Comparison of ENCODE assay signal across 18 cellular contexts in the genomic region with DNA sequence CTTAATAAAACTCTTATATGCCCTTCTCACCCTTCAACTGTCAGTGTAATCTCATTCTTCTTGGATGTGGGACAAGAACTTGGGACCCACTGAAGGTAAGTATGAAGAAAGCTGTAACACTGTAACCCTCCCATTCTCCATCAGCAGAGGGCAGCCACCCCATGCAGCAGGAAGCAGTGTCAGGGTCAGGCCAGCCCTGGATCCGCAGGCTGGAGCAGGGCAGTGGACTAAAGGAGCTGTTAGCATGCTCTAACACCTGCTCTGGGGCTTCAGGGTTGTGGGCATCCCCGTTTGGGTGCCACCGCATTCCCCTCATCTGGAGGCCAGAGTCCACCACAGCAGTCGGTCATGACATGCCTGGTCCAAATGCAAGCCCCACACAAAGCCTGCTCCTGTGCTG.
A peak's percentile ranks its signal among the peaks of the same experiment; 100 is the strongest.
DNase-seq lines count a peak whose midpoint lies in the region; ATAC-seq and TF ChIP-seq lines count a peak whose summit lies in the region.
"Had no signal": no experiment of that assay in that cellular context is flagged by ENCODE, and none has a peak within 500 bp of the region (broad histone marks: within the 10 kb centered on the region; RNA-seq: fewer than 3 reads in every experiment).

No MANE protein-coding gene starts in this region.

- CTCF ChIA-PET in activated naive CD4-positive, alpha-beta T cell treated with anti-CD3 and anti-CD28 coated beads, Interleukin-2, amount 10 ng/mL, durations not matched to agents 7 days and 5 days (lab: Charles Lee): no interaction called here

- peaks cover 66% of the 10 kb centered on the region for H3K4me1 Mint-ChIP-seq in dendritic cell treated with granulocyte-macrophage colony-stimulating factor and Interleukin-4, amounts not matched to agents 40 ng/mL and 50 ng/mL, for 4 days (ENCODE audit: low read depth)
- H3K4me1 Mint-ChIP-seq in activated naive CD4-positive, alpha-beta T cell treated with anti-CD3 and anti-CD28 coated beads, Interleukin-2, amount 10 ng/mL, durations not matched to agents 7 days and 5 days: no peaks in the 10 kb centered on the region

- H3K4me1 ChIP-seq in DND-41 (ENCODE audit: insufficient read depth, low read length): peaks cover 3% of the 10 kb centered on the region; the same call in 1 of the 2 replicates
- H3K4me1 ChIP-seq in sigmoid colon: peaks cover 0 to 14% (median 7%) of the 10 kb centered on the region in 4 donors
- H3K4me1 ChIP-seq in breast epithelium: no peaks in the 10 kb centered on the region

- no peaks in the 10 kb centered on the region for H3K36me3 Mint-ChIP-seq in dendritic cell treated with granulocyte-macrophage colony-stimulating factor and Interleukin-4, amounts not matched to agents 40 ng/mL and 50 ng/mL, for 4 days (ENCODE audit: low read depth)
- peaks cover 3% of the 10 kb centered on the region for H3K36me3 Mint-ChIP-seq in activated naive CD4-positive, alpha-beta T cell treated with anti-CD3 and anti-CD28 coated beads, Interleukin-2, amount 10 ng/mL, durations not matched to agents 7 days and 5 days

- peaks cover 7% of the 10 kb centered on the region for H3K27me3 Mint-ChIP-seq in dendritic cell treated with granulocyte-macrophage colony-stimulating factor and Interleukin-4, amounts not matched to agents 40 ng/mL and 50 ng/mL, for 4 days
- H3K27me3 Mint-ChIP-seq in activated naive CD4-positive, alpha-beta T cell treated with anti-CD3 and anti-CD28 coated beads, Interleukin-2, amount 10 ng/mL, durations not matched to agents 7 days and 5 days: peaks cover 18% of the 10 kb centered on the region
- H3K27me3 Mint-ChIP-seq: B cell; CD4-positive, alpha-beta memory T cell had no signal

- no peaks in the 10 kb centered on the region for H3F3A ChIP-seq in neural cell (ENCODE audit: insufficient read depth, low read length, poor library complexity, severe bottlenecking)

- peak overlapping the region; percentile 41 for H3K27ac Mint-ChIP-seq in dendritic cell treated with granulocyte-macrophage colony-stimulating factor and Interleukin-4, amounts not matched to agents 40 ng/mL and 50 ng/mL, for 4 days
- H3K27ac Mint-ChIP-seq in activated naive CD4-positive, alpha-beta T cell treated with anti-CD3 and anti-CD28 coated beads, Interleukin-2, amount 10 ng/mL, durations not matched to agents 7 days and 5 days: no peak overlapping the region
- H3K27ac Mint-ChIP-seq: B cell had no signal

- H3K27me3 ChIP-seq in DND-41 (ENCODE audit: insufficient read depth, low read length, poor library complexity): no peaks in the 10 kb centered on the region
- no peaks in the 10 kb centered on the region for H3K27me3 ChIP-seq in neural cell (ENCODE audit: insufficient read depth, low read depth, low read length)
- H3K27me3 ChIP-seq in sigmoid colon: no peaks in the 10 kb centered on the region
- no peaks in the 10 kb centered on the region for H3K27me3 ChIP-seq in breast epithelium

- peaks cover 47% of the 10 kb centered on the region for H4K20me1 ChIP-seq in DND-41 (ENCODE audit: insufficient read depth, low read length)
- H4K20me1 ChIP-seq in neural cell (ENCODE audit: insufficient read depth): no peaks in the 10 kb centered on the region

- DNase-seq in DND-41 (no peak), HFF-Myc (ENCODE audit: extremely low read depth, low read depth) (no peak), Ammon's horn (ENCODE audit: low spot score) (no peak), sigmoid colon (no peak), breast epithelium (ENCODE audit: low spot score in 2 of 2) (no peak)
- DNase-seq in activated naive CD4-positive, alpha-beta T cell treated with anti-CD3 and anti-CD28 coated beads, Interleukin-2, amount 10 ng/mL, durations not matched to agents 7 days and 5 days: no peak
- DNase-seq: Calu3; CD4-positive, alpha-beta memory T cell; DMS79; NCI-H1417; NCI-H187 treated with DMSO at 0.1 percent for 48 hours; NCI-H69; OCI-M1; SHP77 treated with DMSO at 0.1 percent for 48 hours had no signal

- TF ChIP-seq RAD21 in neural cell (conservative IDR thresholded peaks at IDR 0.05): peak; percentile 53

- peaks cover 7% of the 10 kb centered on the region for H3K9me3 Mint-ChIP-seq in dendritic cell treated with granulocyte-macrophage colony-stimulating factor and Interleukin-4, amounts not matched to agents 40 ng/mL and 50 ng/mL, for 4 days
- peaks cover 15% of the 10 kb centered on the region for H3K9me3 Mint-ChIP-seq in activated naive CD4-positive, alpha-beta T cell treated with anti-CD3 and anti-CD28 coated beads, Interleukin-2, amount 10 ng/mL, durations not matched to agents 7 days and 5 days

- TF ChIP-seq CTCF in DND-41 (IDR thresholded peaks at IDR 0.05; ENCODE audit: borderline replicate concordance, extremely low read depth, low read length, poor library complexity, severe bottlenecking) (no peak), HFF-Myc (IDR thresholded peaks at IDR 0.05; ENCODE audit: low read depth, low read length, missing control alignments) (peak; percentile 3), neural cell (IDR thresholded peaks at IDR 0.05; ENCODE audit: poor library complexity, severe bottlenecking) (peak; percentile 47), sigmoid colon (IDR thresholded peaks at IDR 0.05) (no peak), breast epithelium (IDR thresholded peaks at IDR 0.05) (no peak)

- H2AFZ ChIP-seq in DND-41 (ENCODE audit: low read depth, low read length): no peak overlapping the region
- H2AFZ ChIP-seq in neural cell (ENCODE audit: low read depth, low read length): no peak overlapping the region

- TF ChIP-seq POLR2A in sigmoid colon (IDR thresholded peaks at IDR 0.05) (no peak), breast epithelium (IDR thresholded peaks at IDR 0.05) (no peak)

- H3K9me3 ChIP-seq in DND-41 (ENCODE audit: insufficient read depth, low read length, severe bottlenecking) (peaks cover 20% of the 10 kb centered on the region), neural cell (ENCODE audit: low read length) (no peaks in the 10 kb centered on the region), sigmoid colon (peaks cover 0 to 3% (median 0%) of the 10 kb centered on the region in 4 donors), breast epithelium (peaks cover 5 to 7% of the 10 kb centered on the region in 2 donors)

- H3K9me2 ChIP-seq in neural cell (ENCODE audit: insufficient read depth, low read length): no peaks in the 10 kb centered on the region

- H3K27ac ChIP-seq in DND-41 (ENCODE audit: low read length) (0 out of 2 replicates have a peak overlapping the region, but pooled peaks have one; percentile 4), neural cell (ENCODE audit: low read length) (no peak overlapping the region), sigmoid colon (no peak overlapping the region), breast epithelium (no peak overlapping the region)

- no peak for TF ChIP-seq EP300 in neural cell (conservative IDR thresholded peaks at IDR 0.05; ENCODE audit: poor library complexity, severe bottlenecking)
- TF ChIP-seq EP300 in sigmoid colon (IDR thresholded peaks at IDR 0.05): no peak

- intact Hi-C loops in dendritic cell treated with granulocyte-macrophage colony-stimulating factor and Interleukin-4, amounts not matched to agents 40 ng/mL and 50 ng/mL, for 4 days (cut with micrococcal nuclease): no loop called here
- intact Hi-C loops in sigmoid colon (cut with DNase I): no loop called here
- intact Hi-C loops in breast epithelium (cut with DNase I; ENCODE audit: low total_unique reads): no loop called here

- no peak overlapping the region for H3K4me3 Mint-ChIP-seq in dendritic cell treated with granulocyte-macrophage colony-stimulating factor and Interleukin-4, amounts not matched to agents 40 ng/mL and 50 ng/mL, for 4 days
- H3K4me3 Mint-ChIP-seq in activated naive CD4-positive, alpha-beta T cell treated with anti-CD3 and anti-CD28 coated beads, Interleukin-2, amount 10 ng/mL, durations not matched to agents 7 days and 5 days: no peak overlapping the region
- H3K4me3 Mint-ChIP-seq: B cell; CD4-positive, alpha-beta memory T cell had no signal

- H3K36me3 ChIP-seq in DND-41 (ENCODE audit: insufficient read depth, low read length) (peaks cover 36% of the 10 kb centered on the region), neural cell (ENCODE audit: insufficient read depth, low read length) (no peaks in the 10 kb centered on the region), sigmoid colon (no peaks in the 10 kb centered on the region), breast epithelium (no peaks in the 10 kb centered on the region)

- H3K4me2 ChIP-seq in DND-41 (ENCODE audit: insufficient read depth, low read length) (no peak overlapping the region), neural cell (ENCODE audit: low read length) (no peak overlapping the region)

- WGBS in sigmoid colon, 2 donors: 71 to 72% methylated on average over 4 of the region's 4 CpGs

- H3K4me3 ChIP-seq in DND-41 (ENCODE audit: low read depth in 1 of 2, low read length in 2 of 2) (no peak overlapping the region), HFF-Myc (replicated peaks; ENCODE audit: low read depth, low read length) (no peak overlapping the region), neural cell (ENCODE audit: low read length) (no peak overlapping the region), sigmoid colon (no peak overlapping the region), breast epithelium (no peak overlapping the region)

- no peak overlapping the region for H3K9ac ChIP-seq in DND-41 (ENCODE audit: low read depth, low read length)
- no peak overlapping the region for H3K9ac ChIP-seq in neural cell (ENCODE audit: low read length)

- H3K79me2 ChIP-seq in DND-41 (ENCODE audit: insufficient read depth, low read length) (peaks cover 99% of the 10 kb centered on the region), neural cell (replicated peaks; ENCODE audit: insufficient read depth, low read length) (no peaks in the 10 kb centered on the region)

- ATAC-seq in DND-41 (ENCODE audit: insufficient read depth, low read depth): no peak
- ATAC-seq: SK-N-SH treated with all-trans-retinoic acid at 6 μM for 48 hours had no signal

TF ChIP-seq in neural cell, 6 proteins besides CTCF, POLR2A, EP300 and RAD21 (continues in another document):
- TF ChIP-seq POLR2AphosphoS5 (IDR thresholded peaks at IDR 0.05): no peak
- TF ChIP-seq SMC3 (conservative IDR thresholded peaks at IDR 0.05; ENCODE audit: poor library complexity): peak; percentile 48

Comparison
In these comparisons a context has a peak if more than half of its experiments do, and no peak if none do; other contexts are left out.
1. CTCF ChIP-seq: peak in HFF-Myc (single experiment) and neural cell (single experiment); none in DND-41 (single experiment), sigmoid colon (0 of 4) and breast epithelium (0 of 3).